Comparison of ENCODE assay signal across 29 cellular contexts in the genomic region with DNA sequence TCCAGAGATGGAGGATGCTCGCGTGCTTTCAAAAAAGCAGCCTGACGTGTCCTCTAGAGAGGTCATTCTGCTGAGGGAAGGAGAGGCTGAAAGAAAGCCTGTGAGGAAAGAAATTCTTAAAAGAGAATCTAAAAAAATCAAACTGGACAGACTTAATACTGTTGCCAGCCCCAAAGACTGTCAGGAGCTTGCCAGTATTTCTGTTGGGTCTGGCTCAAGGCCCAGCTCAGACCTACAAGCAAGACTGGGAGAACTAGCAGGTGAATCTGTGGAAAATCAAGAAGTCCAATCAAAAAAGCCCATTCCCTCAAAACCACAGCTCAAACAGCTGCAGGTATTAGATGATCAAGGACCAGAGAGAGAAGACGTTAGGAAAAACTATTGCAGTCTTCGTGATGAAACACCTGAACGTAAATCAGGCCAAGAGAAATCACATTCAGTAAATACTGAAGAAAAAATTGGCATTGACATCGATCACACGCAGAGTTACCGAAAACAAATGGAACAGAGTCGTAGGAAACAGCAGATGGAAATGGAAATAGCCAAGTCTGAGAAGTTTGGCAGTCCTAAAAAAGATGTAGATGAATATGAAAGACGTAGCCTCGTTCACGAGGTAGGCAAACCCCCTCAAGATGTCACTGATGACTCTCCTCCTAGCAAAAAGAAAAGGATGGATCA. TPM values are rescaled to one million over a fixed set of nuclear protein-coding genes. Genes with fewer than 3 reads are reported as not detected.
DNase-seq lines count a peak whose midpoint lies in the region; ATAC-seq and TF ChIP-seq lines count a peak whose summit lies in the region.
"Had no signal": no experiment of that assay in that cellular context is flagged by ENCODE, and none has a peak within 500 bp of the region (broad histone marks: within the 10 kb centered on the region; RNA-seq: fewer than 3 reads in every experiment).

No MANE protein-coding gene starts in this region.

- DNase-seq in activated CD4-positive, alpha-beta T cell treated with anti-CD3 and anti-CD28 coated beads, Interleukin-2, amount 10 ng/mL, durations not matched to agents 24 days and 14 days, result no peak
- no peak for DNase-seq in activated CD4-positive, alpha-beta T cell treated with anti-CD3 and anti-CD28 coated beads, Interleukin-2, amount 50 U/mL, for 4 hours
- DNase-seq in ascending aorta (ENCODE audit: low spot score in 2 of 2) (no peak), esophagus muscularis mucosa (ENCODE audit: extremely low spot score) (no peak), immature natural killer cell (no peak), endodermal cell (no peak), GM20000 (ENCODE audit: low spot score) (no peak)
- no peak for DNase-seq in stimulated activated effector memory CD8-positive, alpha-beta T cell treated with anti-CD3 and anti-CD28 coated beads, Interleukin-12 subunit alpha, Interleukin-12 subunit beta, amount 100 ng/mL, for 72 hours (ENCODE audit: low spot score in 2 of 2)
- DNase-seq: 8988T; activated CD4-positive, alpha-beta T cell treated with anti-CD3 and anti-CD28 coated beads, Interleukin-2, amount 50 U/mL, for 48 hours; activated naive CD8-positive, alpha-beta T cell treated with anti-CD3 and anti-CD28 coated beads, Interleukin-2, amount 10 ng/mL, durations not matched to agents 7 days and 5 days; HCEC 1CT; left cardiac atrium; mammary epithelial cell; MM.1S; NCI-H1417; NCI-H2081; NCI-H2227 treated with DMSO at 0.1 percent for 48 hours; right cardiac atrium; Right ventricle myocardium superior; stimulated activated CD4-positive, alpha-beta T cell treated with anti-CD3 and anti-CD28 coated beads, Interleukin-1b, Interleukin-23, amount 100 ng/mL, for 48 hours; T-helper 2 cell; trophoblast cell had no signal

- peak overlapping the region; percentile 9 for H3K27ac Mint-ChIP-seq in activated CD4-positive, alpha-beta T cell treated with anti-CD3 and anti-CD28 coated beads, Interleukin-2, amount 10 ng/mL, durations not matched to agents 24 days and 14 days
- peak overlapping the region; percentile 88 for H3K27ac Mint-ChIP-seq in stimulated activated effector memory CD8-positive, alpha-beta T cell treated with anti-CD3 and anti-CD28 coated beads, Interleukin-12 subunit alpha, Interleukin-12 subunit beta, amount 100 ng/mL, for 72 hours
- H3K27ac Mint-ChIP-seq in immature natural killer cell (peak overlapping the region in 3 of 6 donors; percentile 17 to 37 (median 31)), endodermal cell (no peak overlapping the region)
- H3K27ac Mint-ChIP-seq: neural progenitor cell had no signal

- H3K4me3 Mint-ChIP-seq in activated CD4-positive, alpha-beta T cell treated with anti-CD3 and anti-CD28 coated beads, Interleukin-2, amount 10 ng/mL, durations not matched to agents 24 days and 14 days, result no peak overlapping the region
- no peak overlapping the region for H3K4me3 Mint-ChIP-seq in stimulated activated effector memory CD8-positive, alpha-beta T cell treated with anti-CD3 and anti-CD28 coated beads, Interleukin-12 subunit alpha, Interleukin-12 subunit beta, amount 100 ng/mL, for 72 hours
- H3K4me3 Mint-ChIP-seq in immature natural killer cell (no peak overlapping the region), endodermal cell (no peak overlapping the region)
- H3K4me3 Mint-ChIP-seq: activated naive CD8-positive, alpha-beta T cell treated with anti-CD3 and anti-CD28 coated beads, Interleukin-2, amount 10 ng/mL, durations not matched to agents 7 days and 5 days; neural progenitor cell had no signal

- H3K9me3 Mint-ChIP-seq in activated CD4-positive, alpha-beta T cell treated with anti-CD3 and anti-CD28 coated beads, Interleukin-2, amount 10 ng/mL, durations not matched to agents 24 days and 14 days, result no peaks in the 10 kb centered on the region
- no peaks in the 10 kb centered on the region for H3K9me3 Mint-ChIP-seq in stimulated activated effector memory CD8-positive, alpha-beta T cell treated with anti-CD3 and anti-CD28 coated beads, Interleukin-12 subunit alpha, Interleukin-12 subunit beta, amount 100 ng/mL, for 72 hours
- H3K9me3 Mint-ChIP-seq in immature natural killer cell (no peaks in the 10 kb centered on the region), endodermal cell (no peaks in the 10 kb centered on the region)
- H3K9me3 Mint-ChIP-seq: activated naive CD8-positive, alpha-beta T cell treated with anti-CD3 and anti-CD28 coated beads, Interleukin-2, amount 10 ng/mL, durations not matched to agents 7 days and 5 days; neural progenitor cell had no signal

- TF ChIP-seq EP300 in esophagus muscularis mucosa (IDR thresholded peaks at IDR 0.05), result no peak

- no peak for TF ChIP-seq POLR2A in esophagus muscularis mucosa (IDR thresholded peaks at IDR 0.05; ENCODE audit: low read depth)

- WGBS in esophagus muscularis mucosa, result 78% methylated on average over 13 of the region's 13 CpGs
- 97 to 98% methylated on average over 13 of the region's 13 CpGs for WGBS in endodermal cell (ENCODE audit: insufficient coverage in 1 of 2, insufficient read length in 1 of 2), 2 experiments

- H3K9ac ChIP-seq in endodermal cell (ENCODE audit: extremely low read depth, low read length, poor library complexity, severe bottlenecking), result no peak overlapping the region
- H3K9ac ChIP-seq: neural progenitor cell had no signal

- intact Hi-C loops in activated CD4-positive, alpha-beta T cell treated with anti-CD3 and anti-CD28 coated beads, Interleukin-2, amount 10 ng/mL, durations not matched to agents 24 days and 14 days (cut with micrococcal nuclease), result no loop called here
- intact Hi-C loops in ascending aorta (cut with DNase I) (no loop called here), esophagus muscularis mucosa (cut with DNase I) (no loop called here)

- H3K27me3 ChIP-seq in ascending aorta (no peaks in the 10 kb centered on the region), esophagus muscularis mucosa (no peaks in the 10 kb centered on the region), endodermal cell (ENCODE audit: control insufficient read depth, insufficient read depth, low read length, poor library complexity, severe bottlenecking) (no peaks in the 10 kb centered on the region)
- H3K27me3 ChIP-seq: gastroesophageal sphincter, hepatocyte, neural progenitor cell had no signal

- H3K9me3 ChIP-seq in ascending aorta (no peaks in the 10 kb centered on the region), esophagus muscularis mucosa (no peaks in the 10 kb centered on the region), endodermal cell (ENCODE audit: control insufficient read depth, low read length) (no peaks in the 10 kb centered on the region)
- H3K9me3 ChIP-seq: gastroesophageal sphincter had no signal

- peak overlapping the region; percentile 20 to 31 for H3K27ac ChIP-seq in ascending aorta
- H3K27ac ChIP-seq in esophagus muscularis mucosa (replicated peaks in 1 of 4), result peak overlapping the region in 3 of 4 donors; percentile 25 to 60 (median 29)
- H3K27ac ChIP-seq in endodermal cell (ENCODE audit: low read depth, low read length), result no peak overlapping the region
- H3K27ac ChIP-seq: hepatocyte, neural progenitor cell had no signal

- no peak overlapping the region for H3K4me3 ChIP-seq in ascending aorta
- no peak overlapping the region for H3K4me3 ChIP-seq in esophagus muscularis mucosa
- no peak overlapping the region for H3K4me3 ChIP-seq in endodermal cell (ENCODE audit: low read length)
- H3K4me3 ChIP-seq: gastroesophageal sphincter, hepatocyte, neural progenitor cell, smooth muscle cell had no signal

- peaks cover 85 to 96% of the 10 kb centered on the region in 2 donors for H3K36me3 ChIP-seq in ascending aorta
- H3K36me3 ChIP-seq in esophagus muscularis mucosa, result peaks cover 52 to 99% (median 83%) of the 10 kb centered on the region in 4 donors
- H3K36me3 ChIP-seq in endodermal cell (ENCODE audit: control insufficient read depth, insufficient read depth, low read length), result peaks cover 92% of the 10 kb centered on the region

- H3K27me3 Mint-ChIP-seq in activated CD4-positive, alpha-beta T cell treated with anti-CD3 and anti-CD28 coated beads, Interleukin-2, amount 10 ng/mL, durations not matched to agents 24 days and 14 days, result no peaks in the 10 kb centered on the region
- H3K27me3 Mint-ChIP-seq in immature natural killer cell (ENCODE audit: low read depth in 3 of 3), result peaks cover 0 to 4% (median 0%) of the 10 kb centered on the region in 3 donors
- no peaks in the 10 kb centered on the region for H3K27me3 Mint-ChIP-seq in endodermal cell (ENCODE audit: insufficient read depth)
- H3K27me3 Mint-ChIP-seq: activated naive CD8-positive, alpha-beta T cell treated with anti-CD3 and anti-CD28 coated beads, Interleukin-2, amount 10 ng/mL, durations not matched to agents 7 days and 5 days had no signal

- peaks cover 79% of the 10 kb centered on the region for H3K36me3 Mint-ChIP-seq in activated CD4-positive, alpha-beta T cell treated with anti-CD3 and anti-CD28 coated beads, Interleukin-2, amount 10 ng/mL, durations not matched to agents 24 days and 14 days (ENCODE audit: low read depth)
- H3K36me3 Mint-ChIP-seq in stimulated activated effector memory CD8-positive, alpha-beta T cell treated with anti-CD3 and anti-CD28 coated beads, Interleukin-12 subunit alpha, Interleukin-12 subunit beta, amount 100 ng/mL, for 72 hours, result peaks cover 98% of the 10 kb centered on the region
- peaks cover 35 to 67% (median 42%) of the 10 kb centered on the region in 3 donors for H3K36me3 Mint-ChIP-seq in immature natural killer cell
- peaks cover 78% of the 10 kb centered on the region for H3K36me3 Mint-ChIP-seq in endodermal cell (ENCODE audit: low read depth)

- H3K4me1 Mint-ChIP-seq in activated CD4-positive, alpha-beta T cell treated with anti-CD3 and anti-CD28 coated beads, Interleukin-2, amount 10 ng/mL, durations not matched to agents 24 days and 14 days, result peaks cover 7% of the 10 kb centered on the region
- peaks cover 22% of the 10 kb centered on the region for H3K4me1 Mint-ChIP-seq in stimulated activated effector memory CD8-positive, alpha-beta T cell treated with anti-CD3 and anti-CD28 coated beads, Interleukin-12 subunit alpha, Interleukin-12 subunit beta, amount 100 ng/mL, for 72 hours
- no peaks in the 10 kb centered on the region for H3K4me1 Mint-ChIP-seq in immature natural killer cell
- peaks cover 6% of the 10 kb centered on the region for H3K4me1 Mint-ChIP-seq in endodermal cell
- H3K4me1 Mint-ChIP-seq: activated naive CD8-positive, alpha-beta T cell treated with anti-CD3 and anti-CD28 coated beads, Interleukin-2, amount 10 ng/mL, durations not matched to agents 7 days and 5 days had no signal

- no peak for ATAC-seq in stimulated activated effector memory CD8-positive, alpha-beta T cell treated with anti-CD3 and anti-CD28 coated beads, Interleukin-12 subunit alpha, Interleukin-12 subunit beta, amount 100 ng/mL, for 72 hours
- ATAC-seq: gastroesophageal sphincter, Panc1, right cardiac atrium, SK-N-SH treated with all-trans-retinoic acid at 6 μM for 48 hours had no signal

- TF ChIP-seq CTCF in ascending aorta (IDR thresholded peaks at IDR 0.05) (no peak), esophagus muscularis mucosa (IDR thresholded peaks at IDR 0.05) (no peak), endodermal cell (conservative IDR thresholded peaks at IDR 0.05) (no peak), GM20000 (IDR thresholded peaks at IDR 0.05; ENCODE audit: extremely low read depth, missing control alignments) (no peak)

- H3K4me1 ChIP-seq in ascending aorta (peaks cover 4 to 5% of the 10 kb centered on the region in 2 donors), esophagus muscularis mucosa (peaks cover 0 to 15% (median 12%) of the 10 kb centered on the region in 4 donors), endodermal cell (ENCODE audit: control insufficient read depth, insufficient read depth, low read length) (no peaks in the 10 kb centered on the region)
- H3K4me1 ChIP-seq: neural progenitor cell had no signal

RNA-seq across cellular contexts. Expression of a gene that starts 46.5 kb away (rescaled TPM):
- 60.9 and 63.9 TPM in 2 replicates for total RNA-seq in activated CD4-positive, alpha-beta T cell treated with anti-CD3 and anti-CD28 coated beads, Interleukin-2, amount 10 ng/mL, durations not matched to agents 24 days and 14 days
- total RNA-seq in ascending aorta (155 TPM), esophagus muscularis mucosa (10 to 100 TPM; 29.5 to 40.8 (median 34.6) TPM), endodermal cell (10 to 100 TPM; 28.0 to 31.7 TPM)
- polyA plus RNA-seq in immature natural killer cell, result 10 to 100 TPM in 1 of 3 donors, 1 to 10 TPM in 2; 6.1 to 21.4 (median 7.0) TPM
- polyA plus RNA-seq in endodermal cell (2013, experiment 1 of 2), result 35.1 TPM
- 32.6 TPM for polyA plus RNA-seq in endodermal cell (2013, experiment 2 of 2)
